ENCODE assay signal across 10 cellular contexts in the genomic region with DNA sequence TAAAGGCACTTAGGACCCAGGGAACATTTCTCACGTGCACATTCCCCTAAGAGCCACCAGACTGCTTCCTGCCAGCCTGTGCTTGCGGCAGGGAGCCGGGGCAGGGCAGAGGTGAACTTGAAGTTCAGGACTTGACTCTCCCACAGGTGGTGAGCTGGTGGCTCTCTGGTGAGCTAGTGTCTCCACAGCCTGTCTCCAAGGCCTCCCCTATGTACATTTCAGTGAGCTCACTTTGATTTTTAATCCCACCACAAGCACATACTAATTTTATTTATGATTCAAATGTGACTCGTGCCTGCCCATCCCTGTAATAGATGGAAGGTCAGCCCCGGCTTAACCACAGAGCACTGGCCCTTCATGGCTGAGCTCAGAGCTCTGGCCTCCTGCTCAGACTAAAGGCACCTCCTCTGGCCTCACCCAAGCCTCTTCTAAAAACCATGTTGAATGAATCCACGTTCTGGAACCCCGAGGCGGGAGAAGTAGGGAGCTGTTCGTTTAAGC. TPM values are rescaled to one million over a fixed set of nuclear protein-coding genes. Genes with fewer than 3 reads are reported as not detected.
DNase-seq lines count a peak whose midpoint lies in the region; ATAC-seq, FAIRE-seq and TF ChIP-seq lines count a peak whose summit lies in the region.
"Had no signal": no experiment of that assay in that cellular context is flagged by ENCODE, and none has a peak within 500 bp of the region (broad histone marks: within the 10 kb centered on the region; RNA-seq: fewer than 3 reads in every experiment).

No MANE protein-coding gene starts in this region.

- TF ChIP-seq CTCF in GM12865 (IDR thresholded peaks at IDR 0.05; ENCODE audit: insufficient read depth, low read depth, low read length, missing control alignments): no peak
- TF ChIP-seq CTCF in RWPE1 (conservative IDR thresholded peaks at IDR 0.05; ENCODE audit: low read depth): no peak
- no peak for TF ChIP-seq CTCF in glutamatergic neuron (IDR thresholded peaks at IDR 0.05; ENCODE audit: partially characterized antibody, unreplicated experiment)
- no peak for TF ChIP-seq CTCF in uterus (IDR thresholded peaks at IDR 0.05)

- ATAC-seq in HG02610 (IDR thresholded peaks at IDR 0.05; ENCODE audit: unreplicated experiment): no peak
- ATAC-seq in GM19328 (IDR thresholded peaks at IDR 0.05; ENCODE audit: unreplicated experiment): no peak

- DNase-seq in GM12865 (ENCODE audit: low read depth) (peak; percentile 45), RWPE1 (ENCODE audit: low spot score) (no peak), glutamatergic neuron (no peak), small intestine (peak; percentile 32), uterus (no peak)
- DNase-seq in activated T-cell treated with anti-CD3 and anti-CD28 coated beads, Interleukin-2, amount 50 U/mL, for 48 hours: no peak
- DNase-seq: NCI-H1417 treated with DMSO at 0.1 percent for 48 hours had no signal

- CTCF ChIA-PET in RWPE1 (lab: Yijun Ruan, JAX): interaction anchor here (0.9 to 1.4 kb wide), 4 partner anchors 11 to 282 kb away, joined by 3 to 5 read pairs (median 3); no protein-coding TSS in a partner anchor

- H3K27ac Mint-ChIP-seq in glutamatergic neuron (ENCODE audit: unreplicated experiment): peak overlapping the region; percentile 77

- H3K27me3 Mint-ChIP-seq in glutamatergic neuron (ENCODE audit: unreplicated experiment): peaks cover 26% of the 10 kb centered on the region

- WGBS in small intestine, 3 donors: 50 to 62% (median 61%) methylated on average over 9 of the region's 9 CpGs

- POLR2A ChIA-PET in RWPE1 (lab: Yijun Ruan, JAX; ENCODE audit: low non-redundant PET): interaction anchor here (0.6 kb wide), 1 partner anchor 234 kb away, joined by 5 read pairs; no protein-coding TSS in a partner anchor

- no peak for TF ChIP-seq POLR2A in uterus (IDR thresholded peaks at IDR 0.05)

- H3K9me3 ChIP-seq in small intestine (ENCODE audit: control insufficient read depth, low read depth) (no peaks in the 10 kb centered on the region), uterus (no peaks in the 10 kb centered on the region)

- H3K27ac ChIP-seq in RWPE1 (peak overlapping the region; percentile 82), small intestine (ENCODE audit: low read depth in 1 of 2, low read length in 1 of 2) (peak overlapping the region; percentile 38 to 52), uterus (peak overlapping the region in 1 of 2 donors; percentile 56)

- H3K36me3 Mint-ChIP-seq in glutamatergic neuron (ENCODE audit: unreplicated experiment): no peaks in the 10 kb centered on the region

- H3K4me3 Mint-ChIP-seq in glutamatergic neuron (ENCODE audit: unreplicated experiment): peak overlapping the region; percentile 25

- intact Hi-C loops in uterus (cut with DNase I; ENCODE audit: low total_unique reads): no loop called here

- H3K36me3 ChIP-seq in small intestine (ENCODE audit: control insufficient read depth in 2 of 2, insufficient read depth in 2 of 2, low read length in 2 of 2) (peaks cover 6 to 18% of the 10 kb centered on the region in 2 donors), uterus (no peaks in the 10 kb centered on the region)

- H3K27me3 ChIP-seq in small intestine (ENCODE audit: control insufficient read depth in 2 of 2, insufficient read depth in 2 of 2, low read length in 2 of 2) (no peaks in the 10 kb centered on the region), uterus (no peaks in the 10 kb centered on the region)

- peaks cover 17% of the 10 kb centered on the region for H3K9me3 Mint-ChIP-seq in glutamatergic neuron (ENCODE audit: unreplicated experiment)

- H3K4me1 Mint-ChIP-seq in glutamatergic neuron (ENCODE audit: low read depth, unreplicated experiment): peaks cover 54% of the 10 kb centered on the region

- peaks cover 11 to 14% of the 10 kb centered on the region in 2 donors for H3K4me1 ChIP-seq in small intestine (ENCODE audit: control insufficient read depth in 2 of 2, insufficient read depth in 1 of 2, low read depth in 1 of 2, low read length in 1 of 2)
- peaks cover 0 to 9% of the 10 kb centered on the region in 2 donors for H3K4me1 ChIP-seq in uterus

- no peak for FAIRE-seq in small intestine (lab: Jason Lieb, UNC)
- FAIRE-seq: TTC549 had no signal

- H3K4me3 ChIP-seq in GM12865 (ENCODE audit: low read depth, low read length) (no peak overlapping the region), small intestine (ENCODE audit: low read depth in 1 of 2, low read length in 2 of 2) (no peak overlapping the region), uterus (no peak overlapping the region)

RNA-seq across cellular contexts. Expression of a gene that starts 9.2 kb away (rescaled TPM):
- 491 TPM for total RNA-seq in glutamatergic neuron (ENCODE audit: unreplicated experiment)
- 10 to 100 TPM in 1 of 3 donors, 1 to 10 TPM in 2; 9.6 to 15.7 (median 9.7) TPM for polyA plus RNA-seq in small intestine
- 10 to 100 TPM in 3 of 4 donors, 1 to 10 TPM in 1; 4.1 to 30.1 (median 23.0) TPM for total RNA-seq in uterus

Comparison
In these comparisons a context has a peak if more than half of its experiments do, and no peak if none do; other contexts are left out.
1. DNase-seq: peak in GM12865 (single experiment) and small intestine (single experiment); none in RWPE1 (single experiment), glutamatergic neuron (single experiment), uterus (0 of 2) and activated T-cell treated with anti-CD3 and anti-CD28 coated beads, Interleukin-2, amount 50 U/mL, for 48 hours (0 of 2).
2. RNA of a gene that starts 9.2 kb away (total RNA-seq): 491 TPM in glutamatergic neuron (single experiment); 4.1 to 30.1 TPM in uterus; every median in the first group is over 10 times any median in the second.